Comparison of ENCODE assay signal across 8 cellular contexts in genomic region chr16:20300312-20301097, GRCh38. TPM values are rescaled to one million over a fixed set of nuclear protein-coding genes. Genes with fewer than 3 reads are reported as not detected.
DNase-seq lines count a peak whose midpoint lies in the region; ATAC-seq, FAIRE-seq and TF ChIP-seq lines count a peak whose summit lies in the region.

No MANE protein-coding gene starts in this region.

- peak; percentile 77 for TF ChIP-seq CTCF in AG10803 (conservative IDR thresholded peaks at IDR 0.05; ENCODE audit: low read length)
- peak; percentile 92 for TF ChIP-seq CTCF in OCI-LY3 (IDR thresholded peaks at IDR 0.05; ENCODE audit: low read depth, low read length)

- H3K4me3 ChIP-seq in AG10803 (ENCODE audit: low read length): no peak overlapping the region
- H3K4me3 ChIP-seq in OCI-LY3 (ENCODE audit: low read length): no peak overlapping the region

- H3K4me2 ChIP-seq in OCI-LY3 (ENCODE audit: low read length): peak overlapping the region; percentile 47

- no peak for TF ChIP-seq POLR2A in GM12891 (IDR thresholded peaks at IDR 0.05; ENCODE audit: low read depth, low read length)

- peak; percentile 41 for DNase-seq in AG10803 (ENCODE audit: low read depth)
- DNase-seq in GM12891 (ENCODE audit: insufficient read length, low spot score): peak; percentile 35
- DNase-seq in HuH-7.5 (ENCODE audit: low spot score): peak; percentile 45
- peak in 39 of 58 donors; percentile 0 to 43 (median 7) for DNase-seq in anterior cingulate cortex (lab: John Stamatoyannopoulos, UW)
- DNase-seq in iPS DF 4.7 (ENCODE audit: extremely low read depth, low spot score): peak; percentile 56
- peak; percentile 28 to 37 for DNase-seq in stimulated activated CD4-positive, alpha-beta T cell treated with anti-CD3 and anti-CD28 coated beads, Interleukin-2, amount 100 ng/mL, for 24 hours

- peak; percentile 76 for FAIRE-seq in GM12891 (lab: Jason Lieb, UNC)

- H3K79me2 ChIP-seq in OCI-LY3 (ENCODE audit: low read length): no peaks in the 10 kb centered on the region

- H3K9me3 ChIP-seq in OCI-LY3 (ENCODE audit: insufficient read depth, low read length): no peaks in the 10 kb centered on the region

- ATAC-seq in GM21825 (IDR thresholded peaks at IDR 0.05; ENCODE audit: unreplicated experiment): no peak

- H3K4me1 ChIP-seq in OCI-LY3 (ENCODE audit: low read length): peaks cover 11% of the 10 kb centered on the region

- no peak overlapping the region for H3K27ac ChIP-seq in OCI-LY3 (ENCODE audit: low read length)

- no peak overlapping the region for H2AFZ ChIP-seq in OCI-LY3 (ENCODE audit: low read depth, low read length)

- H3K9ac ChIP-seq in OCI-LY3 (ENCODE audit: low read length): no peak overlapping the region

- no peaks in the 10 kb centered on the region for H4K20me1 ChIP-seq in OCI-LY3 (ENCODE audit: insufficient read depth, low read length)

- H3K36me3 ChIP-seq in OCI-LY3 (replicated peaks; ENCODE audit: low read depth, low read length): no peaks in the 10 kb centered on the region

- peaks cover 52% of the 10 kb centered on the region for H3K27me3 ChIP-seq in OCI-LY3 (ENCODE audit: low read depth, low read length)

TF ChIP-seq in GM12891, 5 proteins besides CTCF, POLR2A, EP300 and RAD21:
- TF ChIP-seq SPI1 (IDR thresholded peaks at IDR 0.05; ENCODE audit: low read depth, low read length): peak; percentile 71
- no peak for TF ChIP-seq POU2F2 (IDR thresholded peaks at IDR 0.05; ENCODE audit: low read depth, low read length)

RNA-seq across cellular contexts. Expression of gene GP2, which starts 26.8 kb away (rescaled TPM):
- polyA plus RNA-seq in GM12891 (2012; ENCODE audit: low read depth, missing spikeins): not detected

RNA-seq across cellular contexts. Expression of gene UMOD, which starts 52.0 kb away (rescaled TPM):
- not detected for polyA plus RNA-seq in GM12891 (2012; ENCODE audit: low read depth, missing spikeins)
